Comparison of ENCODE assay signal across 8 cellular contexts in genomic region chr7:144545330-144545729, GRCh38.
"Had no signal": no experiment of that assay in that cellular context is flagged by ENCODE, and none has a peak within 500 bp of the region (broad histone marks: within the 10 kb centered on the region; RNA-seq: fewer than 3 reads in every experiment).

No MANE protein-coding gene starts in this region.

- H3K27ac ChIP-seq: GM23248 had no signal

- H2AFZ ChIP-seq: GM23248 had no signal

- H3K27ac Mint-ChIP-seq: HFFc6 had no signal

- ATAC-seq: K562 had no signal

- H3K36me3 ChIP-seq: HAP-1 had no signal

- H3K9me3 ChIP-seq: HAP-1 had no signal

- H3K9ac ChIP-seq: GM23248 had no signal

- H3K4me3 Mint-ChIP-seq: HFFc6 had no signal

- H3K4me1 ChIP-seq: HAP-1 had no signal

- DNase-seq: GM23248, GOT3, H7, HFFc6, IMR-90, KG1 had no signal

- H3K4me3 ChIP-seq: GM23248, HAP-1, K562 had no signal
